In the genomic region with DNA sequence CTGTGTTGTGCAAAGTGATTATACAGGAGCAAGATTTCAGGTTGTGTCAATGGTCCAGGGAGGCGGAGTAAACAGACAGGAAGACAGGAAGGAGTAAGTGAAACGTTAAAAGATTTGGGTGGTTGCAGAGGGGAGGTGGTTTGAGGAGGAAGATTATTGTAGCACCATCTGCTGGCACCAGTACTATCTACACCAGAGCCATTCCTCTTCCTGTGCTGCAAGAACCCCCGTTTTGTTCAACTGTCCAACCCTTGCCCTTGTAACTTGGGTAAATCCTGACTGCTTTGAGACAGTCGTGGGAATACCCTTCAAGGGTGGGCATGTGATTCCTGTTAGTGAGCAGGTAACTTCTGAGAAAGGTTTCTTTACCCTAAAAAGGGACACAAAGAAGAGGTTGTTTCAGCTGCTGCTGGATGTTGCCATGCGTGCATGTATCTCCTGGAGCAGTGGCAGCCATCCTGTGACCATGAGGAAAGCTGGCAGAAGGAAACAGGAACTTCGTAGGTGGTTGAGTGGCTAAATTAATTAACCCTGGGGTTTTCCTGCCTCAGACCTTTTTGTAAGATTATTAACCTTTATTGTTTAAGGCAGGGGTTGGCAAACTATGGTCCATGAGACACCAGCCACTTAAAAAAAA, we compare ENCODE assay signal across 8 cellular contexts.
DNase-seq lines count a peak whose midpoint lies in the region; ATAC-seq, FAIRE-seq and TF ChIP-seq lines count a peak whose summit lies in the region.

No MANE protein-coding gene starts in this region.

- BruUV-seq in Panc1 (replicated peaks; lab: Mats Ljungman, UMichigan), result no TSS peak

- no peak for FAIRE-seq in small intestine (lab: Jason Lieb, UNC)

- DNase-seq in NCI-H1092 treated with DMSO at 0.1 percent for 48 hours (lab: John Stamatoyannopoulos, UW) (peak; percentile 9), NCI-H1092 (lab: John Stamatoyannopoulos, UW) (no peak), Panc1 (ENCODE audit: low read depth, low spot score) (no peak), amniotic epithelial cell (ENCODE audit: low read depth) (peak; percentile 38), small intestine (peak; percentile 47), stomach (no peak), AG08396 (ENCODE audit: low spot score) (no peak), DMS153 treated with DMSO at 0.1 percent for 48 hours (lab: John Stamatoyannopoulos, UW; ENCODE audit: unreplicated experiment) (no peak)

- no peak for TF ChIP-seq EP300 in stomach (IDR thresholded peaks at IDR 0.05)

- TF ChIP-seq CTCF in Panc1 (IDR thresholded peaks at IDR 0.05) (peak; percentile 41), stomach (IDR thresholded peaks at IDR 0.05) (no peak)

- POLR2A ChIA-PET in Panc1 (lab: Charles Lee), result no interaction called here

- CTCF ChIA-PET in Panc1 (lab: Charles Lee), result no interaction called here

- H3K4me3 ChIP-seq in Panc1 (ENCODE audit: low read depth in 2 of 2, low read length in 2 of 2), result no peak overlapping the region
- no peak overlapping the region for H3K4me3 ChIP-seq in small intestine (ENCODE audit: low read depth in 1 of 2, low read length in 2 of 2)
- H3K4me3 ChIP-seq in stomach, result no peak overlapping the region

- intact Hi-C loops in Panc1 (cut with micrococcal nuclease; ENCODE audit: unreplicated experiment), result no loop called here
- intact Hi-C loops in stomach (cut with DNase I; ENCODE audit: low total_unique reads), result no loop called here

- WGBS in small intestine, 3 donors, result 58 to 62% (median 59%) methylated on average over 6 of the region's 6 CpGs
- 56 to 69% (median 65%) methylated on average over 6 of the region's 6 CpGs for WGBS in stomach, 5 donors

- H3K36me3 ChIP-seq in Panc1 (ENCODE audit: control insufficient read depth, insufficient read depth, low read length) (no peaks in the 10 kb centered on the region), small intestine (ENCODE audit: control insufficient read depth in 2 of 2, insufficient read depth in 2 of 2, low read length in 2 of 2) (no peaks in the 10 kb centered on the region), stomach (no peaks in the 10 kb centered on the region)

- H3K9me3 ChIP-seq in Panc1 (ENCODE audit: control insufficient read depth, insufficient read depth, low read depth, low read length) (no peaks in the 10 kb centered on the region), small intestine (ENCODE audit: control insufficient read depth, low read depth) (no peaks in the 10 kb centered on the region), stomach (no peaks in the 10 kb centered on the region)

- no peak for ATAC-seq in Panc1

- in situ Hi-C loops in Panc1 (cut with HindIII; ENCODE audit: low pct_unique_long_range_greater_than_20kb, low sequenced_read_pairs), result no loop called here

- TF ChIP-seq POLR2A in stomach (IDR thresholded peaks at IDR 0.05), result no peak

- peaks cover 17% of the 10 kb centered on the region for H3K4me1 ChIP-seq in Panc1 (ENCODE audit: control insufficient read depth, insufficient read depth, low read length)
- H3K4me1 ChIP-seq in small intestine (ENCODE audit: control insufficient read depth in 2 of 2, insufficient read depth in 1 of 2, low read depth in 1 of 2, low read length in 1 of 2), result peaks cover 3 to 8% of the 10 kb centered on the region in 2 donors
- H3K4me1 ChIP-seq in stomach, result peaks cover 0 to 39% (median 21%) of the 10 kb centered on the region in 4 donors

- H3K27me3 ChIP-seq in Panc1 (ENCODE audit: control insufficient read depth, insufficient read depth, low read length) (no peaks in the 10 kb centered on the region), small intestine (ENCODE audit: control insufficient read depth in 2 of 2, insufficient read depth in 2 of 2, low read length in 2 of 2) (no peaks in the 10 kb centered on the region), stomach (no peaks in the 10 kb centered on the region)

- H3K27ac ChIP-seq in Panc1 (ENCODE audit: low read length), result no peak overlapping the region; the same call in 1 of the 2 replicates
- H3K27ac ChIP-seq in small intestine (ENCODE audit: low read depth in 1 of 2, low read length in 1 of 2), result no peak overlapping the region
- no peak overlapping the region for H3K27ac ChIP-seq in stomach

Comparison
In these comparisons a context has a peak if more than half of its experiments do, and no peak if none do; other contexts are left out.
1. DNase-seq: peak in NCI-H1092 treated with DMSO at 0.1 percent for 48 hours (single experiment), amniotic epithelial cell (single experiment) and small intestine (single experiment); none in NCI-H1092 (single experiment), Panc1 (single experiment), stomach (single experiment), AG08396 (single experiment) and DMS153 treated with DMSO at 0.1 percent for 48 hours (single experiment).